In the genomic region with DNA sequence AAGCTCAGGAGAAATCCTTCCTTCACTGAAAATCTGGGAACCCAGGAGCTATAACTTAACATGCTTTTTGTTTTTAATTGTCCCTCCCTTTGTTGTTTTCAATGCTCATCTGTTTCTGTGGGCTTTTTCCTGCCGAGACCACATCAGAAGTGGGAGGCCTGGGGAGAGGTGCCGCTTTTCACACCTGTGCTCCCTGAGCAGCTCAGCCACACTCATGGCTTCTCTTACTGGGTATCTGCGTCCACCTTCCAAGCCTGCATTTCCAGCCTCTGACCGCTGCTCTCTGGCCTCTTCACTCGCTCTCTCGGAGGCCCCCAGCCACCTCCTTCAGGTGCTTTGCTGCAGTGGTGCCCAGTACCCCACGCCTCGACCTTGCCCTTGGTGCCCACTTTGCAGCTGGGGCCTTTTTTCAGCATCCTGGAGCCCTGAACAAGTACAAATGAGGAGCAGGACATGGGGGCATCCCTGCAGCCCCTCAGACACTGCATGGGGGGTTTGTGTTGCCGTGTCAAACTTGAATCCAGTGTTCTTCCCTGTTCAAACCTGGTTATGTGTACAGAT, we compare ENCODE assay signal across 1 cellular context.
TF ChIP-seq lines count a peak whose summit lies in the region.

No MANE protein-coding gene starts in this region.

TF ChIP-seq in H1, 55 proteins besides CTCF, POLR2A, EP300 and RAD21:
- no peak for TF ChIP-seq HDAC6 (IDR thresholded peaks at IDR 0.05; ENCODE audit: low read depth, low read length)
- TF ChIP-seq, protein P1, sequence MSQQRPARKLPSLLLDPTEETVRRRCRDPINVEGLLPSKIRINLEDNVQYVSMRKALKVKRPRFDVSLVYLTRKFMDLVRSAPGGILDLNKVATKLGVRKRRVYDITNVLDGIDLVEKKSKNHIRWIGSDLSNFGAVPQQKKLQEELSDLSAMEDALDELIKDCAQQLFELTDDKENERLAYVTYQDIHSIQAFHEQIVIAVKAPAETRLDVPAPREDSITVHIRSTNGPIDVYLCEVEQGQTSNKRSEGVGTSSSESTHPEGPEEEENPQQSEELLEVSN (IDR thresholded peaks at IDR 0.05) = peak; percentile 41; the same call in 1 of the 2 replicates
